In genomic region chr1:231421616-231421970, GRCh38 we compare ENCODE assay signal across 8 cellular contexts. TPM values are rescaled to one million over a fixed set of nuclear protein-coding genes. Genes with fewer than 3 reads are reported as not detected.
DNase-seq lines count a peak whose midpoint lies in the region; ATAC-seq and TF ChIP-seq lines count a peak whose summit lies in the region.

No MANE protein-coding gene starts in this region.

- H3K27me3 ChIP-seq in CD4-positive, CD25-positive, alpha-beta regulatory T cell (ENCODE audit: control insufficient read depth, insufficient read depth, low read length) = no peaks in the 10 kb centered on the region
- no peaks in the 10 kb centered on the region for H3K27me3 ChIP-seq in right lobe of liver

- H3K9me3 Mint-ChIP-seq in CD4-positive, CD25-positive, alpha-beta regulatory T cell = no peaks in the 10 kb centered on the region

- no peak for TF ChIP-seq POLR2A in right lobe of liver (IDR thresholded peaks at IDR 0.05)

- H3K9me3 ChIP-seq in CD4-positive, CD25-positive, alpha-beta regulatory T cell (ENCODE audit: control insufficient read depth in 2 of 2, low read length in 2 of 2) = no peaks in the 10 kb centered on the region
- H3K9me3 ChIP-seq in right lobe of liver = no peaks in the 10 kb centered on the region

- H3K4me3 ChIP-seq in CD4-positive, CD25-positive, alpha-beta regulatory T cell (ENCODE audit: low read depth, low read length) = peak overlapping the region; percentile 23
- H3K4me3 ChIP-seq in right lobe of liver = peak overlapping the region; percentile 69 to 74 (median 71)

- DNase-seq in CD4-positive, CD25-positive, alpha-beta regulatory T cell = peak in 1 of 3 donors; percentile 37
- DNase-seq in T follicular helper cell (ENCODE audit: low read depth) = peak; percentile 21
- peak in 1 of 3 donors; percentile 49 for DNase-seq in right lobe of liver
- DNase-seq in stimulated activated naive CD4-positive, alpha-beta T cell treated with Interleukin-2 at 50 U/mL for 16 hours (lab: John Stamatoyannopoulos, UW) = peak; percentile 33
- no peak for DNase-seq in SKM-1 (lab: John Stamatoyannopoulos, UW; ENCODE audit: unreplicated experiment)

- peak; percentile 16 to 26 for ATAC-seq in CD4-positive, CD25-positive, alpha-beta regulatory T cell (ENCODE audit: low read depth in 2 of 2)
- ATAC-seq in GM19023 (IDR thresholded peaks at IDR 0.05; ENCODE audit: unreplicated experiment) = peak; percentile 28
- ATAC-seq in HG03159 (IDR thresholded peaks at IDR 0.05; ENCODE audit: unreplicated experiment) = peak; percentile 31
- ATAC-seq in right lobe of liver = peak; percentile 5 to 43 (median 32)

- no CpG with 5 or more reads among the region's 45 CpGs for WGBS in right lobe of liver (ENCODE audit: insufficient coverage, low coverage, low lambda C conversion rate, missing lambda C conversion rate)

- H3K4me1 Mint-ChIP-seq in CD4-positive, CD25-positive, alpha-beta regulatory T cell = peaks cover 22 to 51% (median 41%) of the 10 kb centered on the region in 4 donors

- peaks cover 9% of the 10 kb centered on the region for H3K36me3 Mint-ChIP-seq in CD4-positive, CD25-positive, alpha-beta regulatory T cell

- peak overlapping the region; percentile 84 to 98 (median 88) for H3K4me3 Mint-ChIP-seq in CD4-positive, CD25-positive, alpha-beta regulatory T cell

- no peak for TF ChIP-seq CTCF in right lobe of liver (IDR thresholded peaks at IDR 0.05)

- peak overlapping the region; percentile 82 for H3K27ac ChIP-seq in CD4-positive, CD25-positive, alpha-beta regulatory T cell (ENCODE audit: insufficient read depth, low read length, poor library complexity, severe bottlenecking)
- H3K27ac ChIP-seq in cingulate gyrus (ENCODE audit: low read depth, low read length) = peak overlapping the region; percentile 62
- peak overlapping the region; percentile 97 to 99 (median 99) for H3K27ac ChIP-seq in right lobe of liver

- H3K4me1 ChIP-seq in CD4-positive, CD25-positive, alpha-beta regulatory T cell (ENCODE audit: control insufficient read depth, insufficient read depth, low read length, poor library complexity, severe bottlenecking) = peaks cover 50% of the 10 kb centered on the region
- H3K4me1 ChIP-seq in right lobe of liver = peaks cover 0 to 46% (median 22%) of the 10 kb centered on the region in 4 donors

- no peak overlapping the region for H3K27ac Mint-ChIP-seq in CD4-positive, CD25-positive, alpha-beta regulatory T cell

- peaks cover 19% of the 10 kb centered on the region for H3K27me3 Mint-ChIP-seq in CD4-positive, CD25-positive, alpha-beta regulatory T cell

- H3K36me3 ChIP-seq in CD4-positive, CD25-positive, alpha-beta regulatory T cell (ENCODE audit: control insufficient read depth, insufficient read depth, low read length) = no peaks in the 10 kb centered on the region
- H3K36me3 ChIP-seq in right lobe of liver = no peaks in the 10 kb centered on the region

- intact Hi-C loops in right lobe of liver (cut with DNase I) = no loop called here

RNA-seq across cellular contexts. Expression of gene EGLN1, which starts 0.5 kb away (rescaled TPM):
- total RNA-seq in CD4-positive, CD25-positive, alpha-beta regulatory T cell = 18.4 TPM
- polyA plus RNA-seq in CD4-positive, CD25-positive, alpha-beta regulatory T cell = 10 to 100 TPM; 20.7 to 31.6 (median 24.2) TPM
- total RNA-seq in right lobe of liver = 10 to 100 TPM; 19.3 to 66.5 (median 38.9) TPM
